20 cellular contexts compared by ENCODE assay signal in the genomic region with DNA sequence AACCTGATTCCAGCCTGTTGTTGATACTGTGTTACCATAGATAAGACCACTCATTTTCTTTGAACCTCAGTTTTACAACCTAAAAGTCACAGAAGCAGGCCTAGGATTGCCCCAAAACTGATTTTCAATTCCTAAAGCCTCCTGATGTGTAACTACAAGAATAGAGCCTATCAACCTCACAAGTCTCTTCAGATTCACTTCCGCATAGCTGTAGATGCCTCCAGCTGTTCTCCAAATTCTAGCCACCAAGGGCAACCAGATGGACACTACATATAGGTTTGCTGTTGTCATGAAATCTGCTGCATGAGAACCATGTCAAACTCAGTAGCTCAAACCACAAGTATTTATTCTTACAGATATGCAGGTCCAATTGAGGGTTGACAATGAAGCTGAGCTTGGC.
"Had no signal": no experiment of that assay in that cellular context is flagged by ENCODE, and none has a peak within 500 bp of the region (broad histone marks: within the 10 kb centered on the region; RNA-seq: fewer than 3 reads in every experiment).

No MANE protein-coding gene starts in this region.

- H3K27me3 Mint-ChIP-seq: activated CD4-positive, alpha-beta T cell treated with anti-CD3 and anti-CD28 coated beads, Interleukin-2, amount 10 ng/mL, durations not matched to agents 7 days and 5 days; activated CD8-positive, alpha-beta memory T cell treated with anti-CD3 and anti-CD28 coated beads, Interleukin-2, amount 10 ng/mL, durations not matched to agents 7 days and 5 days; activated CD8-positive, alpha-beta T cell treated with anti-CD3 and anti-CD28 coated beads for 36 hours; activated naive CD4-positive, alpha-beta T cell treated with anti-CD3 and anti-CD28 coated beads, Interleukin-2, amount 50 U/mL, for 24 hours; dendritic cell treated with granulocyte-macrophage colony-stimulating factor and Interleukin-4, amounts not matched to agents 40 ng/mL and 50 ng/mL, for 4 days; stimulated activated naive CD8-positive, alpha-beta T cell treated with anti-CD3 and anti-CD28 coated beads, Interleukin-15, Interleukin-2, amounts not matched to agents 100 ng/mL and 50 ng/mL, for 24 hours had no signal

- H3K27ac Mint-ChIP-seq: activated CD4-positive, alpha-beta T cell treated with anti-CD3 and anti-CD28 coated beads, Interleukin-2, amount 10 ng/mL, durations not matched to agents 7 days and 5 days; activated CD8-positive, alpha-beta memory T cell treated with anti-CD3 and anti-CD28 coated beads, Interleukin-2, amount 10 ng/mL, durations not matched to agents 7 days and 5 days; activated CD8-positive, alpha-beta T cell treated with anti-CD3 and anti-CD28 coated beads for 36 hours; activated naive CD4-positive, alpha-beta T cell treated with anti-CD3 and anti-CD28 coated beads, Interleukin-2, amount 50 U/mL, for 24 hours; brain; dendritic cell treated with granulocyte-macrophage colony-stimulating factor and Interleukin-4, amounts not matched to agents 40 ng/mL and 50 ng/mL, for 4 days; immature natural killer cell; natural killer cell; stimulated activated naive CD8-positive, alpha-beta T cell treated with anti-CD3 and anti-CD28 coated beads, Interleukin-15, Interleukin-2, amounts not matched to agents 100 ng/mL and 50 ng/mL, for 24 hours had no signal

- H3K9me3 Mint-ChIP-seq: activated CD8-positive, alpha-beta T cell treated with anti-CD3 and anti-CD28 coated beads for 36 hours; activated naive CD4-positive, alpha-beta T cell treated with anti-CD3 and anti-CD28 coated beads, Interleukin-2, amount 50 U/mL, for 24 hours; dendritic cell treated with granulocyte-macrophage colony-stimulating factor and Interleukin-4, amounts not matched to agents 40 ng/mL and 50 ng/mL, for 4 days had no signal

- H3K36me3 Mint-ChIP-seq: activated CD8-positive, alpha-beta memory T cell treated with anti-CD3 and anti-CD28 coated beads, Interleukin-2, amount 10 ng/mL, durations not matched to agents 7 days and 5 days; activated naive CD4-positive, alpha-beta T cell treated with anti-CD3 and anti-CD28 coated beads, Interleukin-2, amount 50 U/mL, for 24 hours; brain; immature natural killer cell; natural killer cell had no signal

- DNase-seq: activated CD4-positive, alpha-beta T cell treated with anti-CD3 and anti-CD28 coated beads, Interleukin-2, amount 10 ng/mL, durations not matched to agents 7 days and 5 days; activated CD4-positive, CD25-positive, alpha-beta regulatory T cell treated with anti-CD3 and anti-CD28 coated beads, Interleukin-2, amount 50 U/mL, for 72 hours; activated CD8-positive, alpha-beta memory T cell treated with anti-CD3 and anti-CD28 coated beads, Interleukin-2, amount 10 ng/mL, durations not matched to agents 7 days and 5 days; activated CD8-positive, alpha-beta T cell treated with anti-CD3 and anti-CD28 coated beads for 36 hours; activated effector memory CD4-positive, alpha-beta T cell treated with anti-CD3 and anti-CD28 coated beads, Interleukin-2, amount 50 U/mL, for 16 hours; activated T-cell treated with anti-CD3 and anti-CD28 coated beads for 4 hours; aorta; effector CD4-positive, alpha-beta T cell; foreskin fibroblast; immature natural killer cell; left lung; natural killer cell; stimulated activated CD4-positive, alpha-beta T cell treated with anti-CD3 and anti-CD28 coated beads, Interleukin-4, amount 100 ng/mL, for 1 hour; substantia nigra; thyroid gland; upper lobe of right lung had no signal

- H3K4me1 Mint-ChIP-seq: activated CD4-positive, alpha-beta T cell treated with anti-CD3 and anti-CD28 coated beads, Interleukin-2, amount 10 ng/mL, durations not matched to agents 7 days and 5 days; activated CD8-positive, alpha-beta memory T cell treated with anti-CD3 and anti-CD28 coated beads, Interleukin-2, amount 10 ng/mL, durations not matched to agents 7 days and 5 days; activated naive CD4-positive, alpha-beta T cell treated with anti-CD3 and anti-CD28 coated beads, Interleukin-2, amount 50 U/mL, for 24 hours; natural killer cell had no signal

- H3K4me3 Mint-ChIP-seq: activated CD4-positive, alpha-beta T cell treated with anti-CD3 and anti-CD28 coated beads, Interleukin-2, amount 10 ng/mL, durations not matched to agents 7 days and 5 days; activated CD8-positive, alpha-beta memory T cell treated with anti-CD3 and anti-CD28 coated beads, Interleukin-2, amount 10 ng/mL, durations not matched to agents 7 days and 5 days; activated CD8-positive, alpha-beta T cell treated with anti-CD3 and anti-CD28 coated beads for 36 hours; activated naive CD4-positive, alpha-beta T cell treated with anti-CD3 and anti-CD28 coated beads, Interleukin-2, amount 50 U/mL, for 24 hours; brain; dendritic cell treated with granulocyte-macrophage colony-stimulating factor and Interleukin-4, amounts not matched to agents 40 ng/mL and 50 ng/mL, for 4 days; immature natural killer cell; natural killer cell; stimulated activated naive CD8-positive, alpha-beta T cell treated with anti-CD3 and anti-CD28 coated beads, Interleukin-15, Interleukin-2, amounts not matched to agents 100 ng/mL and 50 ng/mL, for 24 hours had no signal

- ATAC-seq: activated CD8-positive, alpha-beta memory T cell treated with anti-CD3 and anti-CD28 coated beads, Interleukin-2, amount 10 ng/mL, durations not matched to agents 7 days and 5 days; activated CD8-positive, alpha-beta T cell treated with anti-CD3 and anti-CD28 coated beads for 36 hours; left lung; natural killer cell; upper lobe of right lung had no signal
